23 cellular contexts compared by ENCODE assay signal in the genomic region with DNA sequence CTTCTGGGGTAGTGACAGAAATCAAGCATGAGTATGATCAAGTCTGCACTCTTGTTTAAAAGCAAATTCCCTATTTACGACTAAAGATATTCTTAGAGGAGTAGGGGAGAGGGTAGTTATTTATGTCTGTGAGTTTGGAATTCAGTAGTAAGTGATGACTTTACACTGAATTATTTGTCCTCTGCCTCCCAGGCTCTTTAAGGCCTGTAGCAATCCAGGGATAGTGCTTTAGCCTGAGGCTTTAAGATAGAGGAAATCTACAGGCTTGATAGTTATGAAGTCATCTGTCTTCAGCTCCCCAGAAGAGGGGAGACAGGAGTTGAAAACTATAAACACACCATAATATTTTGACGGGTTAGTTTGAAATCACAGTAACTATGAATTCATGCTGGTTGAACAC.
A peak's percentile ranks its signal among the peaks of the same experiment; 100 is the strongest.
DNase-seq lines count a peak whose midpoint lies in the region; ATAC-seq, FAIRE-seq and TF ChIP-seq lines count a peak whose summit lies in the region.
"Had no signal": no experiment of that assay in that cellular context is flagged by ENCODE, and none has a peak within 500 bp of the region (broad histone marks: within the 10 kb centered on the region; RNA-seq: fewer than 3 reads in every experiment).

No MANE protein-coding gene starts in this region.

- no peaks in the 10 kb centered on the region for H3K27me3 ChIP-seq in adipocyte (replicated peaks; ENCODE audit: control insufficient read depth, insufficient read depth, low read length)
- H3K27me3 ChIP-seq: cardiac muscle cell, esophagus squamous epithelium had no signal

- peaks cover 11% of the 10 kb centered on the region for H3K4me1 ChIP-seq in adipocyte (ENCODE audit: control insufficient read depth, insufficient read depth, low read length)
- H3K4me1 ChIP-seq: esophagus squamous epithelium had no signal

- no peak overlapping the region for H3K4me3 ChIP-seq in adipocyte (ENCODE audit: low read length)
- H3K4me3 ChIP-seq in fibroblast of villous mesenchyme (ENCODE audit: low read depth, low read length): no peak overlapping the region
- H3K4me3 ChIP-seq: cardiac muscle cell, esophagus squamous epithelium, GM12878 had no signal

- no peak overlapping the region for H3K9ac ChIP-seq in adipocyte (ENCODE audit: low read length)

- TF ChIP-seq CTCF in fibroblast of villous mesenchyme (IDR thresholded peaks at IDR 0.05; ENCODE audit: insufficient read depth, low read depth, low read length): no peak

- no peak for TF ChIP-seq POLR2A in H54 (IDR thresholded peaks at IDR 0.05; ENCODE audit: low read depth, low read length)

- H3K9me3 ChIP-seq in adipocyte (ENCODE audit: control insufficient read depth, low read length): no peaks in the 10 kb centered on the region
- H3K9me3 ChIP-seq: esophagus squamous epithelium had no signal

- no peak overlapping the region for H3K27ac ChIP-seq in substantia nigra (ENCODE audit: low read depth, low read length, poor library complexity, severe bottlenecking)
- H3K27ac ChIP-seq: cardiac muscle cell, esophagus squamous epithelium had no signal

- ATAC-seq in GM21723 (IDR thresholded peaks at IDR 0.05; ENCODE audit: unreplicated experiment) (no peak), GM21529 (IDR thresholded peaks at IDR 0.05; ENCODE audit: unreplicated experiment) (no peak)
- ATAC-seq: GM12878; stimulated activated naive CD8-positive, alpha-beta T cell treated with anti-CD3 and anti-CD28 coated beads, Interleukin-15, amount 100 ng/mL, for 72 hours had no signal

- H3K36me3 ChIP-seq in adipocyte (ENCODE audit: control insufficient read depth, insufficient read depth, low read length, severe bottlenecking): no peaks in the 10 kb centered on the region
- H3K36me3 ChIP-seq: cardiac muscle cell, esophagus squamous epithelium had no signal

- FAIRE-seq in H54 (lab: Jason Lieb, UNC): peak; percentile 61
- FAIRE-seq: GM12878 had no signal

- DNase-seq in A172 (ENCODE audit: low spot score) (peak; percentile 74), H54 (ENCODE audit: insufficient read length, low spot score) (no peak), adipocyte (ENCODE audit: low read depth) (peak; percentile 66), fibroblast of villous mesenchyme (ENCODE audit: low read depth) (peak; percentile 80), substantia nigra (lab: John Stamatoyannopoulos, UW) (no peak), midbrain (lab: John Stamatoyannopoulos, UW) (no peak)
- DNase-seq: 8988T; activated CD4-positive, alpha-beta T cell treated with anti-CD3 and anti-CD28 coated beads, Interleukin-2, amount 50 U/mL, for 1 hour; activated T-cell treated with anti-CD3 and anti-CD28 coated beads, Interleukin-2, amount 50 U/mL, for 1 hour; effector CD4-positive, alpha-beta T cell; esophagus squamous epithelium; KG1; kidney glomerular epithelial cell; NCI-H1092; NCI-H2107; NCI-H69; retina; stimulated activated CD4-positive, alpha-beta T cell treated with anti-CD3 and anti-CD28 coated beads, Interleukin-1b, Interleukin-23, amount 100 ng/mL, for 48 hours; stimulated activated naive CD8-positive, alpha-beta T cell treated with anti-CD3 and anti-CD28 coated beads, Interleukin-15, amount 100 ng/mL, for 72 hours had no signal

Comparison
In these comparisons a context has a peak if more than half of its experiments do, and no peak if none do; other contexts are left out.
1. DNase-seq: peak in A172 (single experiment), adipocyte (single experiment) and fibroblast of villous mesenchyme (single experiment); none in H54 (single experiment), substantia nigra (0 of 49) and midbrain (single experiment).